ENCODE assay signal across 10 cellular contexts in the genomic region with DNA sequence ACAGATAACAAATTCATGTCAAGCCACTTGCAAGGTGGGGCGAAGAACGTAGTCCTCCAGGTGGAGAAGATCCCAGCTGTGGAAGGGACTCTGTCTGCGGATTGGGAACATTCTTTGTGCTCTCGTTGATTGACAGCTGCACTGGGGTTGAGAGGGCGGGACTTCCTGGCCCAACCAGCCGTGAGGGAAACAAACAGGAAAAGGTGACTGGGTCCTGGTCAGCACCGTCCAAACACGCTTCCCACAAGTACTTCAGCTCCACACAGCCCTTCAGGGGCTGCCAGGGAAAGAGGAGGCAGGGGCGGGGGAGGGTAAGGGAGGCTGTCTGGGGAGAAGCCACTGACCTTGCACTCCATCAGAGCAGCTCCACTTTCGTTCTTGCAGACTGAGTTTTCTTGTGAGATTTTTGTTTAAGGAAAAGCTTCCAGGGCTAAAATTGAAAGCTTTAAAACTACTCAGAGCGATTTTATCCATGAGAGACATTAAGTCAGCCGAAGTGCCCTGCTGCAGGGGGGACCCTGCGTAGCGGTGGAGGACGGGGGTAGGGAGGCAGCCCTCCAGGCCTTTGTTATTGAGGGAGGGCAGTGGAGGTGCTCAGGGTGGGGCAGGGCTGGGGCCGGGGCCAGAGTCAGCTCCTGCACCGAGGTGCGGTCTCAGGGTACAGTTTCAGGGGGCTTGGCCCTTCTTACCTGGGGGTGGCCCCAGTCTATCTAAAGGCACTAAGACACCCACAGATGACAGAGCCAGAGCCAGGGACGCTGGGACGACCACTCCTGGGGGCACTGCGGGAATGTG. TPM values are rescaled to one million over a fixed set of nuclear protein-coding genes. Genes with fewer than 3 reads are reported as not detected.
DNase-seq lines count a peak whose midpoint lies in the region; ATAC-seq, FAIRE-seq and TF ChIP-seq lines count a peak whose summit lies in the region.
"Had no signal": no experiment of that assay in that cellular context is flagged by ENCODE, and none has a peak within 500 bp of the region (broad histone marks: within the 10 kb centered on the region; RNA-seq: fewer than 3 reads in every experiment).

No MANE protein-coding gene starts in this region.

- H3K9me3 ChIP-seq in BLaER1, result peaks cover 5% of the 10 kb centered on the region; the same call in 1 of the 2 replicates
- no peaks in the 10 kb centered on the region for H3K9me3 ChIP-seq in Loucy (ENCODE audit: insufficient read depth, low read depth, low read length)
- H3K9me3 ChIP-seq in lower lobe of right lung, result no peaks in the 10 kb centered on the region
- H3K9me3 ChIP-seq: suprapubic skin had no signal

- DNase-seq in brain microvascular endothelial cell (peak; percentile 18), lower lobe of right lung (no peak), NCI-H1048 (lab: John Stamatoyannopoulos, UW) (no peak), OCI-M1 (lab: John Stamatoyannopoulos, UW) (no peak), frontal cortex (ENCODE audit: low spot score in 2 of 2) (no peak)
- DNase-seq: COR-L47 had no signal

- H3F3A ChIP-seq in Loucy (ENCODE audit: low read depth), result no peaks in the 10 kb centered on the region

- H3K4me2 ChIP-seq in BLaER1 (peak overlapping the region; percentile 11; the same call in 1 of the 2 replicates), Loucy (ENCODE audit: low read depth, low read length, poor library complexity, severe bottlenecking) (no peak overlapping the region)

- no peak overlapping the region for H3K4me3 ChIP-seq in BLaER1
- no peak overlapping the region for H3K4me3 ChIP-seq in Loucy (ENCODE audit: low read length, poor library complexity, severe bottlenecking)
- peak overlapping the region; percentile 26 for H3K4me3 ChIP-seq in brain microvascular endothelial cell (ENCODE audit: low read depth, low read length)
- peak overlapping the region; percentile 29 for H3K4me3 ChIP-seq in lower lobe of right lung
- H3K4me3 ChIP-seq: suprapubic skin had no signal

- no peak for FAIRE-seq in frontal cortex (lab: Jason Lieb, UNC)

- H3K27me3 ChIP-seq in BLaER1 (no peaks in the 10 kb centered on the region), Loucy (ENCODE audit: insufficient read depth, low read length, poor library complexity, severe bottlenecking) (no peaks in the 10 kb centered on the region), brain microvascular endothelial cell (replicated peaks) (no peaks in the 10 kb centered on the region), lower lobe of right lung (ENCODE audit: low read depth) (no peaks in the 10 kb centered on the region)
- H3K27me3 ChIP-seq: suprapubic skin had no signal

- intact Hi-C loops in lower lobe of right lung (cut with DNase I), result no loop called here

- H3K9ac ChIP-seq in BLaER1, result no peak overlapping the region
- H3K9ac ChIP-seq in Loucy (ENCODE audit: low read depth, low read length, poor library complexity, severe bottlenecking), result no peak overlapping the region

- H3K36me3 ChIP-seq in BLaER1 (no peaks in the 10 kb centered on the region), Loucy (ENCODE audit: insufficient read depth, low read length) (no peaks in the 10 kb centered on the region), brain microvascular endothelial cell (replicated peaks) (no peaks in the 10 kb centered on the region), lower lobe of right lung (no peaks in the 10 kb centered on the region)
- H3K36me3 ChIP-seq: suprapubic skin had no signal

- H3K4me1 ChIP-seq in BLaER1 (0 out of 2 replicates have a peak, but pooled peaks cover 3% of the 10 kb centered on the region), Loucy (ENCODE audit: insufficient read depth, low read length, poor library complexity, severe bottlenecking) (no peaks in the 10 kb centered on the region), lower lobe of right lung (no peaks in the 10 kb centered on the region)
- H3K4me1 ChIP-seq: suprapubic skin had no signal

- in situ Hi-C loops in brain microvascular endothelial cell (cut with HindIII; ENCODE audit: low pct_ligation_motif_present, low sequenced_read_pairs), result no loop called here

- ATAC-seq in lower lobe of right lung, result peak in 1 of 2 donors; percentile 19
- no peak for ATAC-seq in GM21723 (IDR thresholded peaks at IDR 0.05; ENCODE audit: unreplicated experiment)

- H2AFZ ChIP-seq in Loucy (ENCODE audit: low read length), result peak overlapping the region; percentile 59; the same call in 1 of the 2 replicates

- no peaks in the 10 kb centered on the region for H4K20me1 ChIP-seq in BLaER1
- no peaks in the 10 kb centered on the region for H4K20me1 ChIP-seq in Loucy (ENCODE audit: insufficient read depth, low read length, poor library complexity, severe bottlenecking)

- no peaks in the 10 kb centered on the region for H3K9me2 ChIP-seq in Loucy (replicated peaks; ENCODE audit: low read depth, low read length)

- H3K79me2 ChIP-seq in Loucy (ENCODE audit: insufficient read depth, low read length), result no peaks in the 10 kb centered on the region

- TF ChIP-seq CTCF in Loucy (conservative IDR thresholded peaks at IDR 0.05; ENCODE audit: low read length), result no peak
- no peak for TF ChIP-seq CTCF in brain microvascular endothelial cell (IDR thresholded peaks at IDR 0.05; ENCODE audit: low read depth, low read length, missing control alignments)
- TF ChIP-seq CTCF in lower lobe of right lung (IDR thresholded peaks at IDR 0.05), result no peak

- no peak overlapping the region for H3K27ac ChIP-seq in BLaER1
- no peak overlapping the region for H3K27ac ChIP-seq in brain microvascular endothelial cell
- no peak overlapping the region for H3K27ac ChIP-seq in lower lobe of right lung
- H3K27ac ChIP-seq: suprapubic skin had no signal

RNA-seq across cellular contexts. Expression of a gene that starts 21.6 kb away (rescaled TPM):
- 0.83 TPM for total RNA-seq in lower lobe of right lung
- 26.1 TPM for total RNA-seq in frontal cortex

Comparison
In these comparisons a context has a peak if more than half of its experiments do, and no peak if none do; other contexts are left out.
1. H3K4me3 ChIP-seq: peak in brain microvascular endothelial cell (single experiment) and lower lobe of right lung (single experiment); none in BLaER1 (single experiment) and Loucy (single experiment).
2. RNA of a gene that starts 21.6 kb away (total RNA-seq): 26.1 TPM in frontal cortex (single experiment); 0.83 TPM in lower lobe of right lung (single experiment); every median in the first group is over 10 times any median in the second.